Comparison of ENCODE assay signal across 11 cellular contexts in the genomic region with DNA sequence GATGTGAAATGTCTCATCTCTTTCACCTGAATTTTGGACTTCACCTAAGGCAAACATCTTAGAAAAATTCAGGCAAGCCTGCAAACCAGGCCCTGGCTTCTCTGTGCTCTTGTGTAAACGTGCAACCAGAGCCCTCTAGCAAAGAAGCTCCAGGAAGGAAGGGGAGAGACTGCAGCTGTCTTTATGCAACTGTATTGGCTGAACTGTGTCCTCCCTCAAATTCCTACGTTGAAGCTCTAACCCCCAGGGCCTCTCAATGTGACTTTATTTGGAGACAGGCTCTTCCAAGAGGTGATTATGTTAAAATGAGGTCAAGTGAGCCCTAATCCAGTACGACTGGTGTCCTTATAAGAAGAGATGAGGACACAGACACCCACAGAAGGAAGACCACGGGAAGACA.
DNase-seq lines count a peak whose midpoint lies in the region; ATAC-seq and TF ChIP-seq lines count a peak whose summit lies in the region.
"Had no signal": no experiment of that assay in that cellular context is flagged by ENCODE, and none has a peak within 500 bp of the region (broad histone marks: within the 10 kb centered on the region; RNA-seq: fewer than 3 reads in every experiment).

No MANE protein-coding gene starts in this region.

- TF ChIP-seq CTCF in activated B cell treated with CpG ODN at 0.5 μM for 24 hours (IDR thresholded peaks at IDR 0.05) (no peak), brain microvascular endothelial cell (IDR thresholded peaks at IDR 0.05; ENCODE audit: low read depth, low read length, missing control alignments) (no peak)

- peaks cover 48% of the 10 kb centered on the region for H3K4me1 Mint-ChIP-seq in activated B cell treated with CpG ODN at 0.5 μM for 24 hours
- peaks cover 44 to 75% of the 10 kb centered on the region in 2 donors for H3K4me1 Mint-ChIP-seq in stimulated activated naive B cell treated with anti-CD40 and anti-IgM and Interleukin-4, amounts not matched to agents 10 μg/mL and 1 μg/mL and 100 μg/mL, for 72 hours

- in situ Hi-C loops in brain microvascular endothelial cell (cut with HindIII; ENCODE audit: low pct_ligation_motif_present, low sequenced_read_pairs) = no loop called here

- no peaks in the 10 kb centered on the region for H3K27me3 Mint-ChIP-seq in activated B cell treated with CpG ODN at 0.5 μM for 24 hours
- H3K27me3 Mint-ChIP-seq in stimulated activated naive B cell treated with anti-CD40 and anti-IgM and Interleukin-4, amounts not matched to agents 10 μg/mL and 1 μg/mL and 100 μg/mL, for 72 hours = no peaks in the 10 kb centered on the region
- H3K27me3 Mint-ChIP-seq: naive thymus-derived CD8-positive, alpha-beta T cell had no signal

- peak overlapping the region; percentile 15; the same call in 1 of the 2 replicates for H3K27ac ChIP-seq in Karpas-422 (ENCODE audit: low read length)
- H3K27ac ChIP-seq in layer of hippocampus (ENCODE audit: low read depth, low read length) = peak overlapping the region; percentile 28
- H3K27ac ChIP-seq in brain microvascular endothelial cell = no peak overlapping the region

- ATAC-seq in activated B cell treated with CpG ODN at 0.5 μM for 24 hours (ENCODE audit: low read depth) (no peak), HG02678 (IDR thresholded peaks at IDR 0.05; ENCODE audit: unreplicated experiment) (no peak), GM18519 (IDR thresholded peaks at IDR 0.05; ENCODE audit: low FRiP score, unreplicated experiment) (no peak)
- no peak for ATAC-seq in stimulated activated naive B cell treated with anti-CD40 and anti-IgM and Interleukin-4, amounts not matched to agents 10 μg/mL and 1 μg/mL and 100 μg/mL, for 72 hours (replicated peaks)
- ATAC-seq: naive thymus-derived CD8-positive, alpha-beta T cell had no signal

- H3K4me3 Mint-ChIP-seq in activated B cell treated with CpG ODN at 0.5 μM for 24 hours = no peak overlapping the region
- no peak overlapping the region for H3K4me3 Mint-ChIP-seq in stimulated activated naive B cell treated with anti-CD40 and anti-IgM and Interleukin-4, amounts not matched to agents 10 μg/mL and 1 μg/mL and 100 μg/mL, for 72 hours

- H3K36me3 ChIP-seq in Karpas-422 (ENCODE audit: insufficient read depth, low read length) (peaks cover 53% of the 10 kb centered on the region), brain microvascular endothelial cell (replicated peaks) (peaks cover 4% of the 10 kb centered on the region)

- H3K36me3 Mint-ChIP-seq in activated B cell treated with CpG ODN at 0.5 μM for 24 hours (ENCODE audit: low read depth) = peaks cover 64% of the 10 kb centered on the region
- peaks cover 19 to 37% of the 10 kb centered on the region in 2 donors for H3K36me3 Mint-ChIP-seq in stimulated activated naive B cell treated with anti-CD40 and anti-IgM and Interleukin-4, amounts not matched to agents 10 μg/mL and 1 μg/mL and 100 μg/mL, for 72 hours

- H3K4me1 ChIP-seq in Karpas-422 (ENCODE audit: low read length) = peaks cover 11% of the 10 kb centered on the region; the same call in 1 of the 2 replicates

- intact Hi-C loops in activated B cell treated with CpG ODN at 0.5 μM for 24 hours (cut with micrococcal nuclease) = no loop called here

- no peaks in the 10 kb centered on the region for H3K9me2 ChIP-seq in Karpas-422 (replicated peaks; ENCODE audit: insufficient read depth, low read length)

- no peak overlapping the region for H3K4me3 ChIP-seq in Karpas-422 (ENCODE audit: low read length)
- H3K4me3 ChIP-seq in brain microvascular endothelial cell (ENCODE audit: low read depth, low read length) = no peak overlapping the region

- H3K79me2 ChIP-seq in Karpas-422 (ENCODE audit: low read length) = peaks cover 96% of the 10 kb centered on the region

- CTCF ChIA-PET in activated B cell treated with CpG ODN at 0.5 μM for 24 hours (lab: Charles Lee) = no interaction called here

- peaks cover 87% of the 10 kb centered on the region for H4K20me1 ChIP-seq in Karpas-422 (ENCODE audit: insufficient read depth, low read depth, low read length)

- H3K4me2 ChIP-seq in Karpas-422 (ENCODE audit: low read depth, low read length, poor library complexity, severe bottlenecking) = no peak overlapping the region

- H3K9ac ChIP-seq in Karpas-422 (ENCODE audit: low read length) = no peak overlapping the region

- POLR2A ChIA-PET in activated B cell treated with CpG ODN at 0.5 μM for 24 hours (lab: Charles Lee) = no interaction called here

- H2AFZ ChIP-seq in Karpas-422 (ENCODE audit: low read length) = no peak overlapping the region

- no peaks in the 10 kb centered on the region for H3K9me3 Mint-ChIP-seq in activated B cell treated with CpG ODN at 0.5 μM for 24 hours
- H3K9me3 Mint-ChIP-seq in stimulated activated naive B cell treated with anti-CD40 and anti-IgM and Interleukin-4, amounts not matched to agents 10 μg/mL and 1 μg/mL and 100 μg/mL, for 72 hours = no peaks in the 10 kb centered on the region
- H3K9me3 Mint-ChIP-seq: naive thymus-derived CD8-positive, alpha-beta T cell had no signal

- H3K9me3 ChIP-seq in Karpas-422 (ENCODE audit: low read length) = no peaks in the 10 kb centered on the region

- peak overlapping the region; percentile 47 for H3K27ac Mint-ChIP-seq in activated B cell treated with CpG ODN at 0.5 μM for 24 hours
- peak overlapping the region; percentile 81 for H3K27ac Mint-ChIP-seq in stimulated activated naive B cell treated with anti-CD40 and anti-IgM and Interleukin-4, amounts not matched to agents 10 μg/mL and 1 μg/mL and 100 μg/mL, for 72 hours

- H3K27me3 ChIP-seq in Karpas-422 (ENCODE audit: low read length) (no peaks in the 10 kb centered on the region), layer of hippocampus (ENCODE audit: control insufficient read depth, insufficient read depth, low read length) (no peaks in the 10 kb centered on the region), brain microvascular endothelial cell (replicated peaks) (no peaks in the 10 kb centered on the region)

- DNase-seq in Karpas-422 = no peak
- DNase-seq in activated B cell treated with CpG ODN at 0.5 μM for 24 hours = no peak
- DNase-seq in stimulated activated naive B cell treated with anti-CD40 and anti-IgM and Interleukin-4, amounts not matched to agents 10 μg/mL and 1 μg/mL and 100 μg/mL, for 72 hours = no peak
- DNase-seq in T1000 (lab: John Stamatoyannopoulos, UW) = no peak
- DNase-seq in brain microvascular endothelial cell = no peak
- DNase-seq: activated naive CD4-positive, alpha-beta T cell treated with anti-CD3 and anti-CD28 coated beads, Interleukin-2, amount 50 U/mL, for 16 hours; naive thymus-derived CD8-positive, alpha-beta T cell; NCI-H2029 had no signal
